Comparison of ENCODE assay signal across 13 cellular contexts in the genomic region with DNA sequence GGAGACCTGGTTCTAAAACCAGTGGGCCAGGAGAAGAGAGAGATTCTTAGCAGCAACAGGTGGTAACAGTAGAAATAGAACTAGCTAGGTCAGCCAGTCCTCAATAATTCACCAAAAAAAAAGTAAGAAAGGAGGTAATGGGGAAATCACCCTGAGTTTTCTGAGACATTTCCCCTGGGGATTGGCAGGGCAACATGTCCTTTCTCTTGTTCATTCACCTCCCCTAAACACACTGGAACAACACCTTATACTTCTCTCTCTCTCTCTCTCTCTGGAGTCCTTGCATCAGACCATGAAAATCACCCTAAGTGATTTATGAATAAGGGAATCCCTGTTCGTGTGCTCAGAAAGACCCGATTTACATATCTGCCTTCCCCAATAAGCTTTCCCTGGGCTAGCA.
A peak's percentile ranks its signal among the peaks of the same experiment; 100 is the strongest.
DNase-seq lines count a peak whose midpoint lies in the region; ATAC-seq and TF ChIP-seq lines count a peak whose summit lies in the region.
"Had no signal": no experiment of that assay in that cellular context is flagged by ENCODE, and none has a peak within 500 bp of the region (broad histone marks: within the 10 kb centered on the region; RNA-seq: fewer than 3 reads in every experiment).

No MANE protein-coding gene starts in this region.

- CTCF ChIA-PET in activated CD8-positive, alpha-beta memory T cell treated with anti-CD3 and anti-CD28 coated beads, Interleukin-2, amount 10 ng/mL, durations not matched to agents 7 days and 5 days (lab: Charles Lee): interaction anchor here (0.6 to 1.3 kb wide), 3 partner anchors 13 to 123 kb away, joined by 3 to 4 read pairs (median 3); no protein-coding TSS in a partner anchor

- 83% methylated on average over 2 of the region's 2 CpGs for WGBS in esophagus muscularis mucosa

- no peak overlapping the region for H3K27ac ChIP-seq in esophagus muscularis mucosa (replicated peaks in 1 of 4)
- H3K27ac ChIP-seq: coronary artery, upper lobe of right lung had no signal

- no peak overlapping the region for H3K4me3 Mint-ChIP-seq in activated CD8-positive, alpha-beta memory T cell treated with anti-CD3 and anti-CD28 coated beads, Interleukin-2, amount 10 ng/mL, durations not matched to agents 7 days and 5 days
- H3K4me3 Mint-ChIP-seq in neural crest cell: no peak overlapping the region

- ATAC-seq in activated CD8-positive, alpha-beta memory T cell treated with anti-CD3 and anti-CD28 coated beads, Interleukin-2, amount 10 ng/mL, durations not matched to agents 7 days and 5 days: no peak
- ATAC-seq in GM21717 (IDR thresholded peaks at IDR 0.05; ENCODE audit: unreplicated experiment) (peak; percentile 71), HG03565 (IDR thresholded peaks at IDR 0.05; ENCODE audit: unreplicated experiment) (peak; percentile 62)
- ATAC-seq: upper lobe of right lung had no signal

- no peak for TF ChIP-seq EP300 in esophagus muscularis mucosa (IDR thresholded peaks at IDR 0.05)

- intact Hi-C loops in esophagus muscularis mucosa (cut with DNase I): no loop called here

- TF ChIP-seq POLR2A in esophagus muscularis mucosa (IDR thresholded peaks at IDR 0.05; ENCODE audit: low read depth): no peak

- H3K36me3 Mint-ChIP-seq in activated CD8-positive, alpha-beta memory T cell treated with anti-CD3 and anti-CD28 coated beads, Interleukin-2, amount 10 ng/mL, durations not matched to agents 7 days and 5 days: peaks cover 75% of the 10 kb centered on the region
- peaks cover 17% of the 10 kb centered on the region for H3K36me3 Mint-ChIP-seq in neural crest cell (ENCODE audit: low read depth)

- peaks cover 0 to 11% (median 6%) of the 10 kb centered on the region in 4 donors for H3K4me1 ChIP-seq in esophagus muscularis mucosa

- no peak for DNase-seq in activated CD8-positive, alpha-beta memory T cell treated with anti-CD3 and anti-CD28 coated beads, Interleukin-2, amount 10 ng/mL, durations not matched to agents 7 days and 5 days
- DNase-seq in activated CD8-positive, alpha-beta memory T cell treated with anti-CD3 and anti-CD28 coated beads for 24 hours: no peak
- DNase-seq in neural crest cell (ENCODE audit: low read depth, low spot score) (no peak), esophagus muscularis mucosa (ENCODE audit: extremely low spot score) (no peak), COLO668 (lab: John Stamatoyannopoulos, UW; ENCODE audit: unreplicated experiment) (no peak), NCI-H82 (lab: John Stamatoyannopoulos, UW) (no peak)
- DNase-seq: ACHN; activated CD8-positive, alpha-beta memory T cell treated with anti-CD3 and anti-CD28 coated beads, Interleukin-2, amount 50 U/mL, for 4 hours; stimulated activated CD4-positive, alpha-beta T cell treated with anti-CD3 and anti-CD28 coated beads, Interleukin-4, amount 100 ng/mL, for 24 hours; upper lobe of right lung had no signal

- no peaks in the 10 kb centered on the region for H3K27me3 ChIP-seq in esophagus muscularis mucosa
- H3K27me3 ChIP-seq: upper lobe of right lung had no signal

- no peak overlapping the region for H3K4me3 ChIP-seq in esophagus muscularis mucosa
- H3K4me3 ChIP-seq: coronary artery, upper lobe of right lung had no signal

- peaks cover 54% of the 10 kb centered on the region for H3K4me1 Mint-ChIP-seq in activated CD8-positive, alpha-beta memory T cell treated with anti-CD3 and anti-CD28 coated beads, Interleukin-2, amount 10 ng/mL, durations not matched to agents 7 days and 5 days
- no peaks in the 10 kb centered on the region for H3K4me1 Mint-ChIP-seq in neural crest cell

- H3K9me3 ChIP-seq in esophagus muscularis mucosa: no peaks in the 10 kb centered on the region
- H3K9me3 ChIP-seq: upper lobe of right lung had no signal

- H3K27ac Mint-ChIP-seq in activated CD8-positive, alpha-beta memory T cell treated with anti-CD3 and anti-CD28 coated beads, Interleukin-2, amount 10 ng/mL, durations not matched to agents 7 days and 5 days: peak overlapping the region; percentile 69
- H3K27ac Mint-ChIP-seq in neural crest cell (ENCODE audit: unreplicated experiment): peak overlapping the region; percentile 37

- H3K36me3 ChIP-seq in esophagus muscularis mucosa: peaks cover 8 to 53% (median 19%) of the 10 kb centered on the region in 4 donors

- H3K9me3 Mint-ChIP-seq in activated CD8-positive, alpha-beta memory T cell treated with anti-CD3 and anti-CD28 coated beads, Interleukin-2, amount 10 ng/mL, durations not matched to agents 7 days and 5 days (ENCODE audit: low read depth): no peaks in the 10 kb centered on the region
- H3K9me3 Mint-ChIP-seq in neural crest cell: no peaks in the 10 kb centered on the region

- TF ChIP-seq CTCF in neural crest cell (conservative IDR thresholded peaks at IDR 0.05): no peak
- no peak for TF ChIP-seq CTCF in esophagus muscularis mucosa (IDR thresholded peaks at IDR 0.05)

- H3K27me3 Mint-ChIP-seq in activated CD8-positive, alpha-beta memory T cell treated with anti-CD3 and anti-CD28 coated beads, Interleukin-2, amount 10 ng/mL, durations not matched to agents 7 days and 5 days: no peaks in the 10 kb centered on the region
- H3K27me3 Mint-ChIP-seq in neural crest cell (ENCODE audit: low read depth): no peaks in the 10 kb centered on the region
